ENCODE assay signal across 1 cellular context in genomic region chr5:95018511-95018910, GRCh38.
TF ChIP-seq lines count a peak whose summit lies in the region.

No MANE protein-coding gene starts in this region.

TF ChIP-seq in H1, 55 proteins besides CTCF, POLR2A, EP300 and RAD21 (continued from another document):
- TF ChIP-seq NANOG (IDR thresholded peaks at IDR 0.05; ENCODE audit: insufficient read depth, low read depth, low read length, poor library complexity, severe bottlenecking) (no peak), YY1 (IDR thresholded peaks at IDR 0.05; ENCODE audit: low read depth, low read length) (no peak), TBP (IDR thresholded peaks at IDR 0.05; ENCODE audit: low read depth, low read length) (no peak), SRF (IDR thresholded peaks at IDR 0.05; ENCODE audit: low read depth, low read length) (no peak), RBBP5 (IDR thresholded peaks at IDR 0.05; ENCODE audit: borderline replicate concordance, low read depth, low read length) (no peak)
- TF ChIP-seq, protein P1, sequence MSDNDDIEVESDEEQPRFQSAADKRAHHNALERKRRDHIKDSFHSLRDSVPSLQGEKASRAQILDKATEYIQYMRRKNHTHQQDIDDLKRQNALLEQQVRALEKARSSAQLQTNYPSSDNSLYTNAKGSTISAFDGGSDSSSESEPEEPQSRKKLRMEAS (IDR thresholded peaks at IDR 0.05): no peak
